8 cellular contexts compared by ENCODE assay signal in the genomic region with DNA sequence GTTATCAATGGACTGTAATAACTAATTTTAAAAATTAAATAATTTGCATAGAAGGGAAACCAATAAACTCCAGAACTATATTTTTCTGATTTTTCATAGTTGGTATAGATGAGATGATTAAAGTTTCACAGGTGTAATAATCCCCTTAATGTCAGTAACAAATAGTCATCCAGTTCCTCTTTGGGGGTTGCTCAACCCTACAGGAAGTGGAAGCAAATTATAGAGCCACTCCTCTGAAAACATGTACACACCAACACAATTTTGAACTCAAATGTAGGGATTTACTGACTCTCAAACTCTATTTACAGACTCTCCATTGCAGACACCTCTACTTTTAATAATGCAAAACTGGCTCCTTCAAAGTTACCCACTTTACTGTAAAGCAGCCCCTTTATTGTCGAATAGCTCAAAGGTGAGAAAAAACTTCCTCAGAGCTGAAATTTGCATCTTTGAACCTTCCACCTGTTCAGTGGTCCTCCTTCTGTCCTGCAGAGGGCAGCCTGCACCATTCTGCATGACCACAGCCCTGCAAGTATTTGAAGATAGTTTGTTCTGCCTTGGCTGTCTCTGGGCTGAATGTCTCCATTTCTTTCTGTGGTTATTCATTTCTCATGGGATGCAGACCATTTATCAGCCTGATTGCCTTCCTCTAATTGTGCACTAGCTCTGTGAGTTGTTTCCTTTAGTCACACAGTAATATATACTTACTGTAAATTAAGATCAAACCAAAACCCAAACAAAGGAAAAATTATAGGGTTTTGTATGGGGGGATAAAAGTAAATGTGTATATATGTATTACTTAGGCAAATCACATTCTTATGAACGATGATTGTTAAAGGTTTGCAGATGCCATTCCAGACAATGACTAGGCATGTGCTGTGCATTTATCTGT.
A peak's percentile ranks its signal among the peaks of the same experiment; 100 is the strongest.
DNase-seq lines count a peak whose midpoint lies in the region; ATAC-seq, FAIRE-seq and TF ChIP-seq lines count a peak whose summit lies in the region.

No MANE protein-coding gene starts in this region.

- peak; percentile 56 for TF ChIP-seq CTCF in CD4-positive, alpha-beta T cell (IDR thresholded peaks at IDR 0.05)
- peak; percentile 94 for TF ChIP-seq CTCF in osteocyte (IDR thresholded peaks at IDR 0.05)

- peak in 6 of 10 experiments; percentile 1 to 19 (median 11) for DNase-seq in CD4-positive, alpha-beta T cell
- DNase-seq in NCI-H345 (lab: John Stamatoyannopoulos, UW): peak; percentile 28
- peak; percentile 35 to 39 for DNase-seq in activated T-cell treated with anti-CD3 and anti-CD28 coated beads, Interleukin-2, amount 50 U/mL, for 72 hours
- peak; percentile 6 to 32 for DNase-seq in frontal cortex (ENCODE audit: low spot score in 2 of 2)
- DNase-seq in osteocyte (ENCODE audit: extremely low spot score, unreplicated experiment): no peak
- DNase-seq in MV-4-11 (lab: John Stamatoyannopoulos, UW): no peak

- no peaks in the 10 kb centered on the region for H3K9me3 ChIP-seq in CD4-positive, alpha-beta T cell (ENCODE audit: control insufficient read depth, low read length)

- no peaks in the 10 kb centered on the region for H3K36me3 Mint-ChIP-seq in CD4-positive, alpha-beta T cell (ENCODE audit: low read depth)
- H3K36me3 Mint-ChIP-seq in activated T-cell treated with anti-CD3 and anti-CD28 coated beads, Interleukin-2, amount 50 U/mL, for 72 hours (ENCODE audit: insufficient read depth in 2 of 2): no peaks in the 10 kb centered on the region
- H3K36me3 Mint-ChIP-seq in osteocyte (ENCODE audit: unreplicated experiment): no peaks in the 10 kb centered on the region

- H3K27ac Mint-ChIP-seq in CD4-positive, alpha-beta T cell: no peak overlapping the region
- no peak overlapping the region for H3K27ac Mint-ChIP-seq in activated T-cell treated with anti-CD3 and anti-CD28 coated beads, Interleukin-2, amount 50 U/mL, for 72 hours
- no peak overlapping the region for H3K27ac Mint-ChIP-seq in osteocyte (ENCODE audit: unreplicated experiment)

- H3K9me3 Mint-ChIP-seq in CD4-positive, alpha-beta T cell: no peaks in the 10 kb centered on the region
- no peaks in the 10 kb centered on the region for H3K9me3 Mint-ChIP-seq in activated T-cell treated with anti-CD3 and anti-CD28 coated beads, Interleukin-2, amount 50 U/mL, for 72 hours
- no peaks in the 10 kb centered on the region for H3K9me3 Mint-ChIP-seq in osteocyte (ENCODE audit: unreplicated experiment)

- no peak overlapping the region for H3K4me3 Mint-ChIP-seq in CD4-positive, alpha-beta T cell
- no peak overlapping the region for H3K4me3 Mint-ChIP-seq in activated T-cell treated with anti-CD3 and anti-CD28 coated beads, Interleukin-2, amount 50 U/mL, for 72 hours
- H3K4me3 Mint-ChIP-seq in osteocyte (ENCODE audit: unreplicated experiment): no peak overlapping the region

- POLR2A ChIA-PET in CD4-positive, alpha-beta T cell (lab: Charles Lee): no interaction called here

- peak; percentile 46 for ATAC-seq in CD4-positive, alpha-beta T cell (ENCODE audit: poor library complexity)
- ATAC-seq in GM19023 (IDR thresholded peaks at IDR 0.05; ENCODE audit: unreplicated experiment) (peak; percentile 92), HG03095 (IDR thresholded peaks at IDR 0.05; ENCODE audit: unreplicated experiment) (peak; percentile 75)
- peak; percentile 70 to 72 for ATAC-seq in activated T-cell treated with anti-CD3 and anti-CD28 coated beads, Interleukin-2, amount 50 U/mL, for 72 hours (replicated peaks in 1 of 2)

- no peaks in the 10 kb centered on the region for H3K27me3 ChIP-seq in CD4-positive, alpha-beta T cell (ENCODE audit: control insufficient read depth, insufficient read depth, low read length)

- FAIRE-seq in frontal cortex (lab: Jason Lieb, UNC): no peak

- H3K4me1 Mint-ChIP-seq in CD4-positive, alpha-beta T cell (ENCODE audit: low read depth): no peaks in the 10 kb centered on the region
- no peaks in the 10 kb centered on the region for H3K4me1 Mint-ChIP-seq in activated T-cell treated with anti-CD3 and anti-CD28 coated beads, Interleukin-2, amount 50 U/mL, for 72 hours (ENCODE audit: low read depth)
- H3K4me1 Mint-ChIP-seq in osteocyte (ENCODE audit: unreplicated experiment): no peaks in the 10 kb centered on the region

- CTCF ChIA-PET in CD4-positive, alpha-beta T cell (lab: Charles Lee): interaction anchor here (0.6 kb wide), 1 partner anchor 1188 kb away, joined by 3 read pairs; no protein-coding TSS in a partner anchor

- intact Hi-C loops in CD4-positive, alpha-beta T cell (cut with DNase I, micrococcal nuclease): loop anchor here (2.0 to 10.0 kb wide), 4 partner anchors 991 to 1189 kb away; no protein-coding TSS in a partner anchor

- H3K27me3 Mint-ChIP-seq in CD4-positive, alpha-beta T cell: peaks cover 21% of the 10 kb centered on the region
- peaks cover 26% of the 10 kb centered on the region for H3K27me3 Mint-ChIP-seq in activated T-cell treated with anti-CD3 and anti-CD28 coated beads, Interleukin-2, amount 50 U/mL, for 72 hours (ENCODE audit: low read depth)
- H3K27me3 Mint-ChIP-seq in osteocyte (ENCODE audit: unreplicated experiment): peaks cover 2% of the 10 kb centered on the region

- no peak overlapping the region for H3K27ac ChIP-seq in CD4-positive, alpha-beta T cell (ENCODE audit: low read depth, low read length)

Comparison
In these comparisons a context has a peak if more than half of its experiments do, and no peak if none do; other contexts are left out.
1. DNase-seq: peak in CD4-positive, alpha-beta T cell (6 of 10), NCI-H345 (single experiment), activated T-cell treated with anti-CD3 and anti-CD28 coated beads, Interleukin-2, amount 50 U/mL, for 72 hours (2 of 2) and frontal cortex (2 of 2); none in osteocyte (single experiment) and MV-4-11 (single experiment).
2. Peak in every context shown above with its lines, with median percentiles within 50 percentile points of each other: ATAC-seq.